8 cellular contexts compared by ENCODE assay signal in the genomic region with DNA sequence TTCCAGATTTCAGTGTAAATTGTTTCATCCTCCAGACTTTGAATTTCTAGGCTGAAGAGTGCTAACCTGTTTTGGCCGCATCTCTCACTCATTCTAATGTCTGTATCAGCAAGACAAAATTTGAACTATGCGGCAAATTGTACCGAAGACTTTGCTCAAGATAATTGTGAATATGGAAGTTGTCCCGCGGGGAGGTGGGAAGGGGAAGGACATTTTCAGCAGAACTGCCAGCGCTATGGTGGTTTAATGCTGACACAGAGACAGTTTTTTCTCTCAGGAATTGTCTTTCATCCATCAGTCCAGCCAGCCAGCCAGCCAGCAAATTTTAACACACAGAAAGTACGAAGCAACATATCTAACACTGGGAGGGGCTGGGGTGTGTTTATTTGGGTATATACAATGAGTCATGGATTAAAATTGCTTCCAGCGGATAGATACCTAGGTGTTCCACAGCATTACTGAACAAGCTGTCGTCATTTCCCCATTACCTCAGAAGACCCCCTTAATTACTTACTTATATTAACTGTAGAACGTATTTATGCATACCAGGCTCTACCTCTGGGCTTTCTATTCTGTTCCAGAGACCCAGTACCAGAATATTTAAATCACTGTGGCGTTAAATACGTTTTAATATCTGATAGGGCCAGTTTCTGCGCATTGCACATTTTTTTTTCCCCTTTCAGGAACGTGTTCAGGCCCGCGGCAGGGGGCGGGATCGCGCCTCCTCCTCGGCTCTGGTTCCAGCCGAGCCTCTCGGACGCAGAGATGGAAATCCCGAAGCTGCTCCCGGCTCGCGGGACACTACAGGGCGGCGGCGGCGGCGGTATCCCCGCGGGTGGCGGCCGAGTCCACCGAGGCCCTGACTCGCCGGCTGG. TPM values are rescaled to one million over a fixed set of nuclear protein-coding genes. Genes with fewer than 3 reads are reported as not detected.
A peak's percentile ranks its signal among the peaks of the same experiment; 100 is the strongest.
DNase-seq lines count a peak whose midpoint lies in the region; ATAC-seq, FAIRE-seq and TF ChIP-seq lines count a peak whose summit lies in the region.
"Not testable (repeated sequence)": the region's sequence is repeated elsewhere in the genome, so short reads cannot be mapped to it uniquely, and the experiment has no call there.

A gene (plus strand): TSS at position 728 of the 875 bp plus-strand sequence. CDS start 38 bp downstream, at position 766.

- peaks cover 8 to 62% (median 35%) of the 10 kb centered on the region in 7 donors for H3K4me1 Mint-ChIP-seq in naive thymus-derived CD4-positive, alpha-beta T cell

- CTCF ChIA-PET in naive thymus-derived CD4-positive, alpha-beta T cell (lab: Charles Lee), result not testable (repeated sequence)

- peak within 1 kb of the TSS; percentile 58 for H3K4me3 ChIP-seq in GM06990 (replicated peaks; ENCODE audit: low read depth, low read length)
- H3K4me3 ChIP-seq in Peyer's patch, result peak within 1 kb of the TSS; percentile 54 to 71 (median 63)
- peak within 1 kb of the TSS; percentile 63 to 78 for H3K4me3 ChIP-seq in ascending aorta
- H3K4me3 ChIP-seq in naive thymus-derived CD4-positive, alpha-beta T cell (ENCODE audit: low read length), result peak within 1 kb of the TSS; percentile 46
- H3K4me3 ChIP-seq in thymus (ENCODE audit: low read length), result peak within 1 kb of the TSS; percentile 52

- not testable (repeated sequence) for H3K27me3 Mint-ChIP-seq in naive thymus-derived CD4-positive, alpha-beta T cell

- TF ChIP-seq CTCF in GM06990 (IDR thresholded peaks at IDR 0.05; ENCODE audit: insufficient read depth, low read length, poor library complexity, severe bottlenecking); Peyer's patch (IDR thresholded peaks at IDR 0.05); ascending aorta (IDR thresholded peaks at IDR 0.05): not testable (repeated sequence)

- WGBS in thymus, result 15% methylated on average over 13 of the region's 39 CpGs

- H3K9me3 Mint-ChIP-seq in naive thymus-derived CD4-positive, alpha-beta T cell, result peaks cover 0 to 20% (median 5%) of the 10 kb centered on the region in 11 donors

- not testable (repeated sequence) for H3K4me1 ChIP-seq in Peyer's patch; ascending aorta; thymus (ENCODE audit: control insufficient read depth, insufficient read depth, low read length)
- peaks cover 6 to 14% of the 10 kb centered on the region in 2 donors for H3K4me1 ChIP-seq in naive thymus-derived CD4-positive, alpha-beta T cell (ENCODE audit: control insufficient read depth in 2 of 2, insufficient read depth in 2 of 2, low read length in 2 of 2)

- TF ChIP-seq POLR2A in Peyer's patch (IDR thresholded peaks at IDR 0.05), result not testable (repeated sequence)

- FAIRE-seq in frontal cortex (lab: Jason Lieb, UNC), result not testable (repeated sequence)

- H3K27me3 ChIP-seq in GM06990 (replicated peaks; ENCODE audit: control insufficient read depth, insufficient read depth, low read length); Peyer's patch; ascending aorta; naive thymus-derived CD4-positive, alpha-beta T cell (ENCODE audit: control insufficient read depth in 2 of 2, insufficient read depth in 2 of 2, low read length in 2 of 2); thymus (ENCODE audit: control insufficient read depth, insufficient read depth): not testable (repeated sequence)

- peak within 1 kb of the TSS; percentile 78 to 91 (median 86) for H3K4me3 Mint-ChIP-seq in naive thymus-derived CD4-positive, alpha-beta T cell

- H3K27ac ChIP-seq in Peyer's patch (peak within 1 kb of the TSS; percentile 83 to 96 (median 94)), ascending aorta (peak within 1 kb of the TSS; percentile 92 to 98), thymus (ENCODE audit: low read depth) (peak within 1 kb of the TSS; percentile 65)
- H3K27ac ChIP-seq in naive thymus-derived CD4-positive, alpha-beta T cell (ENCODE audit: low read depth, low read length), result peak within 1 kb of the TSS; percentile 77

- peak within 1 kb of the TSS; percentile 90 to 98 (median 96) for H3K27ac Mint-ChIP-seq in naive thymus-derived CD4-positive, alpha-beta T cell

- ATAC-seq in GM21825 (IDR thresholded peaks at IDR 0.05; ENCODE audit: unreplicated experiment), result peak; percentile 42
- ATAC-seq in HG03565 (IDR thresholded peaks at IDR 0.05; ENCODE audit: unreplicated experiment), result peak; percentile 39
- peak; percentile 78 for ATAC-seq in naive thymus-derived CD4-positive, alpha-beta T cell

- H3K36me3 Mint-ChIP-seq in naive thymus-derived CD4-positive, alpha-beta T cell, result peaks cover 0 to 18% (median 10%) of the 10 kb centered on the region in 5 donors

- intact Hi-C loops in ascending aorta (cut with DNase I), result loop anchor here (2.0 to 10.0 kb wide), 5 partner anchors 319 to 1877 kb away; a partner anchor contains a TSS
- intact Hi-C loops in naive thymus-derived CD4-positive, alpha-beta T cell (cut with micrococcal nuclease), result loop anchor here (1.0 to 10.0 kb wide), 9 partner anchors 304 to 1027 kb away; a partner anchor contains a TSS

- not testable (repeated sequence) for DNase-seq in GM06990 (ENCODE audit: extremely low read depth, insufficient read length); ascending aorta (ENCODE audit: low spot score in 2 of 2); frontal cortex (ENCODE audit: low spot score in 2 of 2)
- DNase-seq in Peyer's patch, result peak in 1 of 3 donors; percentile 17
- DNase-seq in naive thymus-derived CD4-positive, alpha-beta T cell, result peak in 7 of 9 donors; percentile 19 to 48 (median 41)

- not testable (repeated sequence) for H3K36me3 ChIP-seq in GM06990 (ENCODE audit: control insufficient read depth, insufficient read depth, low read length); Peyer's patch; ascending aorta; naive thymus-derived CD4-positive, alpha-beta T cell (ENCODE audit: control insufficient read depth in 2 of 3, insufficient read depth in 3 of 3, low read length in 3 of 3); thymus (ENCODE audit: control insufficient read depth, insufficient read depth)

- POLR2A ChIA-PET in naive thymus-derived CD4-positive, alpha-beta T cell (lab: Charles Lee), result interaction anchor here (1.1 kb wide), 1 partner anchor 305 kb away, joined by 3 read pairs; a partner anchor contains a TSS

- not testable (repeated sequence) for H3K9me3 ChIP-seq in Peyer's patch; ascending aorta; naive thymus-derived CD4-positive, alpha-beta T cell (ENCODE audit: control insufficient read depth in 2 of 3, low read length in 3 of 3); thymus (ENCODE audit: control insufficient read depth)

RNA-seq across cellular contexts. Expression of the gene that starts here (rescaled TPM):
- total RNA-seq in Peyer's patch (10 to 100 TPM in 1 of 4 donors, 1 to 10 TPM in 3; 5.1 to 11.7 (median 7.2) TPM), ascending aorta (8.5 TPM), frontal cortex (13.9 TPM)
- 10 to 100 TPM in 4 of 5 experiments, 1 to 10 TPM in 1; 7.3 to 21.9 (median 13.3) TPM for total RNA-seq in naive thymus-derived CD4-positive, alpha-beta T cell
- polyA plus RNA-seq in naive thymus-derived CD4-positive, alpha-beta T cell, result 1 to 10 TPM; 4.7 to 7.7 TPM
- polyA plus RNA-seq in thymus, result 4.2 TPM
